8 cellular contexts compared by ENCODE assay signal in the genomic region with DNA sequence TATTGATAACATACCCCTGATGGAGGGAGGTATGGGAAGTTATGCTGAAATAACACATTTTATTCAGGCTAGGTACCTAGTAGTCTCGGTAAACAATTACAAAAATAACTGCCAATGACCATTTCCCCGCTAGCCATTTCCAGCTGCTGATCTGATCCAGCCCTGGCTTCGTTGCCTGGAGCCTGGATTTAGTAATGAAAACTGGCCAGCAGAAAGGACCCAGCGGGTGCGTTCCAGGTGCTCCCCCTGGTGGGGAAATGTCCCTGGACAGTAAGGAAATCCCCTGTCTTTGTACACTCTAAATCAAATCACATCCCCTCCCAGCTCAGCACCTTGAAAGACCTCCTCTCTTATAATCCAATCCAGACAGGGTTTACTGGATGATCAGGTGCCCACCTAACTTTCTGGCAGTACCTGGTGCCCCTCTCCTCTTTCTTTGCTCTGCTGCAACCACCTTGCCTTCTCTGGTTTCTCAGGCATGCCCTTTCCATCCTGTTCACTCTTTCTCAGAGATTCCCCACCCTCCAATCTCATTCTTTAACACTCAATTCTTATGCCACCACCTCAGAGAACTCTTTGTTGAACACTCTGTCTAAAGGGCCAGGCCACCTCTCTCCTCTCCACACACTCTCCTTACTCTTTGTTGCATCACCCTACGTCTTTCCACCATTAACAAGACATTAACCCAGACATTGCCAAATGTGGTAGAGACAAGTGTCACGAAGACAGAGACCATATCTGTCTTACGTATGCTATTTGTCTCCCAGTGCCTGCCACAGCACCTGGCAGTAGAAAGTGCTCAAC. TPM values are rescaled to one million over a fixed set of nuclear protein-coding genes. Genes with fewer than 3 reads are reported as not detected.
DNase-seq lines count a peak whose midpoint lies in the region; ATAC-seq, FAIRE-seq and TF ChIP-seq lines count a peak whose summit lies in the region.

No MANE protein-coding gene starts in this region.

- no peaks in the 10 kb centered on the region for H3K36me3 ChIP-seq in left ventricle myocardium inferior
- no peaks in the 10 kb centered on the region for H3K36me3 ChIP-seq in small intestine (ENCODE audit: control insufficient read depth in 2 of 2, insufficient read depth in 2 of 2, low read length in 2 of 2)

- no peaks in the 10 kb centered on the region for H3K36me3 Mint-ChIP-seq in CD14-positive monocyte
- H3K36me3 Mint-ChIP-seq in H9 (ENCODE audit: insufficient read depth in 1 of 3, low read depth in 3 of 3) = no peaks in the 10 kb centered on the region
- H3K36me3 Mint-ChIP-seq in activated naive CD8-positive, alpha-beta T cell treated with anti-CD3 and anti-CD28 coated beads for 36 hours = peaks cover 2% of the 10 kb centered on the region

- no peak overlapping the region for H3K27ac ChIP-seq in H9 (ENCODE audit: insufficient read length, low read depth, low read length)
- peak overlapping the region; percentile 12 for H3K27ac ChIP-seq in left ventricle myocardium inferior (replicated peaks)
- H3K27ac ChIP-seq in small intestine (ENCODE audit: low read depth in 1 of 2, low read length in 1 of 2) = no peak overlapping the region

- DNase-seq in CD14-positive monocyte (ENCODE audit: low spot score) (peak; percentile 63), H9 (peak; percentile 74), SHP77 treated with DMSO at 0.1 percent for 48 hours (lab: John Stamatoyannopoulos, UW) (peak; percentile 23), left ventricle myocardium inferior (peak; percentile 85), small intestine (peak; percentile 68), KG1 (lab: John Stamatoyannopoulos, UW) (no peak)
- peak; percentile 51 for DNase-seq in activated naive CD8-positive, alpha-beta T cell treated with anti-CD3 and anti-CD28 coated beads for 36 hours

- no peak overlapping the region for H3K4me2 ChIP-seq in H9 (ENCODE audit: insufficient read depth, insufficient read length, low read length)

- H3K79me1 ChIP-seq in H9 (ENCODE audit: insufficient read depth, low read depth, low read length, poor library complexity, severe bottlenecking) = no peaks in the 10 kb centered on the region

- H3K23me2 ChIP-seq in H9 (ENCODE audit: insufficient read length, low read depth, low read length, poor library complexity, severe bottlenecking) = no peaks in the 10 kb centered on the region

- no peak for FAIRE-seq in small intestine (lab: Jason Lieb, UNC)

- no peaks in the 10 kb centered on the region for H3K79me2 ChIP-seq in H9 (ENCODE audit: insufficient read depth, low read length)

- H3K9ac ChIP-seq in H9 (ENCODE audit: extremely low read depth, insufficient read length, low read length) = no peak overlapping the region

- no peak overlapping the region for H2BK20ac ChIP-seq in H9 (ENCODE audit: low read depth, low read length, poor library complexity, severe bottlenecking)

- H3K27ac Mint-ChIP-seq in CD14-positive monocyte (no peak overlapping the region), H9 (no peak overlapping the region)
- no peak overlapping the region for H3K27ac Mint-ChIP-seq in activated naive CD8-positive, alpha-beta T cell treated with anti-CD3 and anti-CD28 coated beads for 36 hours

- H3K4ac ChIP-seq in H9 (ENCODE audit: low read depth, low read length) = no peak overlapping the region

- H3K9me3 Mint-ChIP-seq in CD14-positive monocyte (peaks cover 0 to 15% (median 0%) of the 10 kb centered on the region in 7 donors), H9 (no peaks in the 10 kb centered on the region)
- H3K9me3 Mint-ChIP-seq in activated naive CD8-positive, alpha-beta T cell treated with anti-CD3 and anti-CD28 coated beads for 36 hours = no peaks in the 10 kb centered on the region

- H3K4me1 ChIP-seq in H9 (ENCODE audit: insufficient read depth, low read length) (no peaks in the 10 kb centered on the region), left ventricle myocardium inferior (peaks cover 66% of the 10 kb centered on the region), small intestine (ENCODE audit: control insufficient read depth in 2 of 2, insufficient read depth in 1 of 2, low read depth in 1 of 2, low read length in 1 of 2) (no peaks in the 10 kb centered on the region)

- H3K4me3 ChIP-seq in left ventricle myocardium inferior (no peak overlapping the region), small intestine (ENCODE audit: low read depth in 1 of 2, low read length in 2 of 2) (no peak overlapping the region)

- no peak overlapping the region for H2BK15ac ChIP-seq in H9 (ENCODE audit: low read depth, low read length)

- H3K56ac ChIP-seq in H9 (ENCODE audit: insufficient read length, low read depth, low read length) = no peak overlapping the region

- no peaks in the 10 kb centered on the region for H3K9me3 ChIP-seq in H9 (ENCODE audit: control insufficient read depth, low read depth, low read length)
- no peaks in the 10 kb centered on the region for H3K9me3 ChIP-seq in left ventricle myocardium inferior (replicated peaks)
- H3K9me3 ChIP-seq in small intestine (ENCODE audit: control insufficient read depth, low read depth) = no peaks in the 10 kb centered on the region

- peaks cover 29 to 47% (median 30%) of the 10 kb centered on the region in 3 donors for H3K27me3 Mint-ChIP-seq in CD14-positive monocyte (ENCODE audit: low read depth in 3 of 3)
- peaks cover 14% of the 10 kb centered on the region for H3K27me3 Mint-ChIP-seq in H9 (ENCODE audit: low read depth)
- H3K27me3 Mint-ChIP-seq in activated naive CD8-positive, alpha-beta T cell treated with anti-CD3 and anti-CD28 coated beads for 36 hours = peaks cover 36% of the 10 kb centered on the region

- H4K5ac ChIP-seq in H9 (ENCODE audit: insufficient read length, low read depth, low read length) = no peak overlapping the region

- H4K91ac ChIP-seq in H9 (ENCODE audit: insufficient read length, low read depth, low read length) = no peak overlapping the region

- TF ChIP-seq CTCF in CD14-positive monocyte (IDR thresholded peaks at IDR 0.05) (peak; percentile 87), H9 (conservative IDR thresholded peaks at IDR 0.05) (peak; percentile 88), left ventricle myocardium inferior (IDR thresholded peaks at IDR 0.05; ENCODE audit: borderline replicate concordance) (peak; percentile 92)

- H4K8ac ChIP-seq in H9 (replicated peaks; ENCODE audit: insufficient read length, low read depth, low read length) = no peak overlapping the region

- H2BK12ac ChIP-seq in H9 (ENCODE audit: insufficient read length, low read depth, low read length) = no peak overlapping the region

- no peak overlapping the region for H2AFZ ChIP-seq in H9 (ENCODE audit: low read length)

- H3K27me3 ChIP-seq in H9 (ENCODE audit: insufficient read depth, low read length) = no peaks in the 10 kb centered on the region
- no peaks in the 10 kb centered on the region for H3K27me3 ChIP-seq in left ventricle myocardium inferior (ENCODE audit: low read depth)
- H3K27me3 ChIP-seq in small intestine (ENCODE audit: control insufficient read depth in 2 of 2, insufficient read depth in 2 of 2, low read length in 2 of 2) = no peaks in the 10 kb centered on the region

- no peak overlapping the region for H3K4me3 Mint-ChIP-seq in CD14-positive monocyte
- no peak overlapping the region for H3K4me3 Mint-ChIP-seq in H9
- no peak overlapping the region for H3K4me3 Mint-ChIP-seq in activated naive CD8-positive, alpha-beta T cell treated with anti-CD3 and anti-CD28 coated beads for 36 hours

- H3T11ph ChIP-seq in H9 (ENCODE audit: low read length) = no peak overlapping the region

- intact Hi-C loops in CD14-positive monocyte (cut with micrococcal nuclease) = loop anchor here (2.0 to 10.0 kb wide), 5 partner anchors 105 to 195 kb away; no protein-coding TSS in a partner anchor
- intact Hi-C loops in left ventricle myocardium inferior (cut with micrococcal nuclease) = loop anchor here (5.0 to 10.0 kb wide), 2 partner anchors 48 to 135 kb away; no protein-coding TSS in a partner anchor

- WGBS in H9 (ENCODE audit: extremely low coverage, insufficient read length, low lambda C conversion rate) = no CpG with 5 or more reads among the region's 8 CpGs
- WGBS in small intestine, 3 donors = 28 to 29% (median 28%) methylated on average over 8 of the region's 8 CpGs

- H3K14ac ChIP-seq in H9 (ENCODE audit: insufficient read depth, low read length) = no peak overlapping the region

- H3K4me1 Mint-ChIP-seq in CD14-positive monocyte = peaks cover 11% of the 10 kb centered on the region
- no peaks in the 10 kb centered on the region for H3K4me1 Mint-ChIP-seq in H9
- peaks cover 7% of the 10 kb centered on the region for H3K4me1 Mint-ChIP-seq in activated naive CD8-positive, alpha-beta T cell treated with anti-CD3 and anti-CD28 coated beads for 36 hours

- no peak overlapping the region for H2AK5ac ChIP-seq in H9 (ENCODE audit: insufficient read length, low read length)

- no peak for ATAC-seq in HG02588 (IDR thresholded peaks at IDR 0.05; ENCODE audit: unreplicated experiment)

- no peak overlapping the region for H2BK5ac ChIP-seq in H9 (ENCODE audit: insufficient read length, low read length)

- H3K18ac ChIP-seq in H9 (ENCODE audit: insufficient read length, low read depth, low read length) = no peak overlapping the region

- no peak overlapping the region for H2BK120ac ChIP-seq in H9 (ENCODE audit: low read depth, low read length, poor library complexity, severe bottlenecking)

- no peak overlapping the region for H3K23ac ChIP-seq in H9 (ENCODE audit: insufficient read length, low read depth, low read length)

- H4K20me1 ChIP-seq in H9 (ENCODE audit: control insufficient read depth, insufficient read depth, insufficient read length) = no peaks in the 10 kb centered on the region

RNA-seq across cellular contexts. Expression of a gene that starts 50.1 kb away (rescaled TPM):
- 10 to 100 TPM; 17.3 to 19.2 TPM for polyA plus RNA-seq in CD14-positive monocyte
- 58.3 and 69.3 TPM in 2 replicates for total RNA-seq in H9 (2021)
- total RNA-seq in activated naive CD8-positive, alpha-beta T cell treated with anti-CD3 and anti-CD28 coated beads for 36 hours = 10 to 100 TPM; 10.1 to 10.4 TPM
- total RNA-seq in left ventricle myocardium inferior = 34.8 TPM
- polyA plus RNA-seq in small intestine = 10 to 100 TPM in 1 of 3 donors, 1 to 10 TPM in 2; 3.4 to 10.8 (median 7.3) TPM

RNA-seq across cellular contexts. Expression of a gene that starts 53.8 kb away (rescaled TPM):
- polyA plus RNA-seq in CD14-positive monocyte (100 to 1,000 TPM; 480 to 653 TPM), small intestine (10 to 100 TPM in 2 of 3 donors, 1 to 10 TPM in 1; 4.2 to 55.3 (median 41.3) TPM)
- total RNA-seq in H9 (2021) (3.2 and 4.7 TPM in 2 replicates), left ventricle myocardium inferior (43.4 TPM)
- total RNA-seq in activated naive CD8-positive, alpha-beta T cell treated with anti-CD3 and anti-CD28 coated beads for 36 hours = not detected
